ENCODE assay signal across 8 cellular contexts in the genomic region with DNA sequence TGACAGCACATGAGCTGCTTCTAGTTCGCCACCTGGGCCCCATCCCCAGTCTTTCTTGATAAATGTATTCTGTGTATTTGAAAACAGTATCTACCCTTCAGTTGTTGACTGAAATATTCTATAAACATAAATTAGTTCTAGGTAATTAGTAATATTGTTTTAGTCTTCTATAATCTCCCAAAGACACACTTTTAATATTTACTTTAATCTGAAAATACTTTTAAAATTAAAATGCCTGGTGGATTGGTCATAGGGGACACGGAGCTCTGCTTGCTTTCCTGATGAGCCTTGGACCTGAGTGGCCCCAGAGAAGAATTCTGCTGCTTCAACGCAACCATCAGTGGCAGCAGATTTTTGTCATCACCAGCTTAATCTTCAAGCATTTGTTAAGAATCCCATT.
"Had no signal": no experiment of that assay in that cellular context is flagged by ENCODE, and none has a peak within 500 bp of the region (broad histone marks: within the 10 kb centered on the region; RNA-seq: fewer than 3 reads in every experiment).

No MANE protein-coding gene starts in this region.

- H3K9me3 ChIP-seq: HAP-1 had no signal

- H3K4me2 ChIP-seq: GM23338 had no signal

- ATAC-seq: GM23338, HCT116, K562 had no signal

- H3K4me1 ChIP-seq: HAP-1 had no signal

- DNase-seq: H7, HFFc6, IMR-90, KG1 had no signal

- H3K4me3 ChIP-seq: GM23338, HAP-1, K562 had no signal

- H3K36me3 ChIP-seq: HAP-1 had no signal
